ENCODE assay signal across 8 cellular contexts in the genomic region with DNA sequence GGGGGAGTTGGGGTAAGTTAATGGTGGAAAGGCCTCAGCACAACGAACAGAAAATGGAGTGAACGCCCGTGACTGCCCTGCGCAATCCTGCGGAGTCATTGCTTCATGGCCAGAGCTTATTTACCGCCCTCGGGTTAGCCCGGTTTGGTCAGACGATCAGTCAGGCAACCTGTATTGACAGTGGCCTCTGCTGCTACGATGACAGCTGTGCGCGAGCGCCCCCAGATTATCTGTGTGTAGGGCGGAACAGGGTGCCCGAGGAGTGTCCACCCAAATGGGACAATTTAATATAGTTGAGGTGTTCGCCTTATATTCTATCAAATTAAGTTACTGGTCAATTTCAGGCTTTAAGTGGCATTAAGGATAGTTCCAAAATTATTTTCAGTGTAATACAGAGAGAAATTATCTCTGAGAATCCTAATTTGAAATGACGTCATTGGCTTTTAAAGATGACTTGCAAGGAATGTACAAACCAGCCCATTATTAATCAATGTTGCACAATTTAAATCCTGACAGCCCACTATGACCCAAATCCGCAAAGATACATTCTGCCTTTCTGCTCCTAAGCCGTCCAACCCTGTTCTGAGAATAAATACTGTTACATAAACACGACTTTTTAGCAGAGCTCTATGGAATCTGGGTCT. TPM values are rescaled to one million over a fixed set of nuclear protein-coding genes. Genes with fewer than 3 reads are reported as not detected.
DNase-seq lines count a peak whose midpoint lies in the region; ATAC-seq lines count a peak whose summit lies in the region.

No MANE protein-coding gene starts in this region.

- peak; percentile 43 for ATAC-seq in GM19463 (IDR thresholded peaks at IDR 0.05; ENCODE audit: unreplicated experiment)
- ATAC-seq in HG03575 (IDR thresholded peaks at IDR 0.05; ENCODE audit: extremely low read depth, insufficient number of reproducible peaks, low FRiP score, unreplicated experiment), result peak; percentile 43
- ATAC-seq in sciatic nerve, result peak; percentile 83

- DNase-seq in COR-L47 (lab: John Stamatoyannopoulos, UW) (peak; percentile 54), SW 1271 (lab: John Stamatoyannopoulos, UW) (peak; percentile 19 to 58), anterior cingulate cortex (lab: John Stamatoyannopoulos, UW) (peak in 49 of 58 donors; percentile 37 to 84 (median 62)), hippocampal formation (lab: John Stamatoyannopoulos, UW) (peak; percentile 44 to 70), sciatic nerve (ENCODE audit: low spot score) (peak; percentile 82), DMS153 treated with DMSO at 0.1 percent for 48 hours (lab: John Stamatoyannopoulos, UW; ENCODE audit: unreplicated experiment) (no peak)

- intact Hi-C loops in sciatic nerve (cut with DNase I), result no loop called here

RNA-seq across cellular contexts. Expression of a gene that starts 0.9 kb away (rescaled TPM):
- 88.0 TPM for total RNA-seq in sciatic nerve
